In the genomic region with DNA sequence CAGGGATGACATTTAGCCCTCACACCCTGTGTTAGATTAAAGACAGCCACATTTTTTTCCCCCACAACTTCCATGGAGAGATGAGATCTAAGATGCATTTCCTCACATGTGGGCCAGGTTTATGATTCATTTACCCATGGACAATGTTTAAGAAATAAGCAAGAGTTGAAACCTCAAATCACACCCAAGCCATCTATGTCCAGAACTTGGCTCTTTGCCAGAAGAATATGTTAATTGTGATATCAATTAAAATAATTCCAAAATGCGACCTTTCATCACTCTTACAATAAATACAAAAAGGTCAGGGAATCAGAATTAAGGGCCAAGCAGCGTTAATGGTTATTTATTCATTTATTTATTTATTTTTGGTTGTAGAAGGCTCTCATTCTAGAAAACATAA, we compare ENCODE assay signal across 34 cellular contexts.
"Had no signal": no experiment of that assay in that cellular context is flagged by ENCODE, and none has a peak within 500 bp of the region (broad histone marks: within the 10 kb centered on the region; RNA-seq: fewer than 3 reads in every experiment).

No MANE protein-coding gene starts in this region.

- H3K36me3 ChIP-seq: adrenal gland, ascending aorta, brain microvascular endothelial cell, breast epithelium, cardiac muscle cell had no signal

- H3K27me3 ChIP-seq: adrenal gland, ascending aorta, body of pancreas, brain microvascular endothelial cell, breast epithelium, cardiac muscle cell had no signal

- DNase-seq: activated effector memory CD4-positive, alpha-beta T cell treated with anti-CD3 and anti-CD28 coated beads, Interleukin-2, amount 50 U/mL, for 16 hours; activated effector memory CD4-positive, alpha-beta T cell treated with Interleukin-2 at 50 U/mL for 16 hours; activated gamma-delta T cell; activated gamma-delta T cell treated with Interleukin-2 at 50 U/mL for 16 hours; activated naive CD4-positive, alpha-beta T cell; activated naive CD4-positive, alpha-beta T cell treated with anti-CD3 and anti-CD28 coated beads for 36 hours; activated naive CD4-positive, alpha-beta T cell treated with anti-CD3 and anti-CD28 coated beads, Interleukin-2, amount 10 ng/mL, durations not matched to agents 7 days and 5 days; activated naive CD4-positive, alpha-beta T cell treated with anti-CD3 and anti-CD28 coated beads, Interleukin-2, amount 50 U/mL, for 16 hours; activated naive CD4-positive, alpha-beta T cell treated with Interleukin-2 at 50 U/mL for 16 hours; activated naive CD8-positive, alpha-beta T cell treated with anti-CD3 and anti-CD28 coated beads for 36 hours; activated naive CD8-positive, alpha-beta T cell treated with anti-CD3 and anti-CD28 coated beads, Interleukin-2, amount 10 ng/mL, durations not matched to agents 7 days and 5 days; activated naive CD8-positive, alpha-beta T cell treated with anti-CD3 and anti-CD28 coated beads, Interleukin-2, amount 50 U/mL, for 24 hours; activated T-cell treated with anti-CD3 and anti-CD28 coated beads, Interleukin-2, amount 50 U/mL, for 1 hour; activated T-cell treated with anti-CD3 and anti-CD28 coated beads, Interleukin-2, amount 50 U/mL, for 24 hours; activated T-cell treated with anti-CD3 and anti-CD28 coated beads, Interleukin-2, amount 50 U/mL, for 4 hours; activated T-cell treated with anti-CD3 and anti-CD28 coated beads, Interleukin-2, amount 50 U/mL, for 48 hours; activated T-cell treated with anti-CD3 and anti-CD28 coated beads, Interleukin-2, amount 50 U/mL, for 72 hours; adrenal gland; amniotic stem cell; amygdala; anterior cingulate cortex; aorta; body of pancreas; brain microvascular endothelial cell; caudate nucleus; central memory CD4-positive, alpha-beta T cell; cerebellar nuclear complex had no signal

- H3K4me1 ChIP-seq: adrenal gland, ascending aorta, body of pancreas, breast epithelium had no signal

- ATAC-seq: activated naive CD4-positive, alpha-beta T cell treated with anti-CD3 and anti-CD28 coated beads, Interleukin-2, amount 50 U/mL, for 72 hours; activated naive CD8-positive, alpha-beta T cell treated with anti-CD3 and anti-CD28 coated beads, Interleukin-2, amount 50 U/mL, for 24 hours; activated T-cell treated with anti-CD3 and anti-CD28 coated beads, Interleukin-2, amount 50 U/mL, for 4 hours; activated T-cell treated with anti-CD3 and anti-CD28 coated beads, Interleukin-2, amount 50 U/mL, for 72 hours; activated T-helper 17 cell treated with anti-CD3 and anti-CD28 coated beads, Interleukin-2, amount 50 U/mL, for 72 hours; body of pancreas had no signal

- H3K9me3 ChIP-seq: adrenal gland, ascending aorta had no signal

- FAIRE-seq: astrocyte, bronchial epithelial cell had no signal

- H3K27ac ChIP-seq: adrenal gland, ascending aorta, body of pancreas, brain microvascular endothelial cell, breast epithelium, cardiac muscle cell had no signal

- H3K4me3 ChIP-seq: adrenal gland, ascending aorta, body of pancreas, breast epithelium, cardiac muscle cell had no signal
